Comparison of ENCODE assay signal across 14 cellular contexts in the genomic region with DNA sequence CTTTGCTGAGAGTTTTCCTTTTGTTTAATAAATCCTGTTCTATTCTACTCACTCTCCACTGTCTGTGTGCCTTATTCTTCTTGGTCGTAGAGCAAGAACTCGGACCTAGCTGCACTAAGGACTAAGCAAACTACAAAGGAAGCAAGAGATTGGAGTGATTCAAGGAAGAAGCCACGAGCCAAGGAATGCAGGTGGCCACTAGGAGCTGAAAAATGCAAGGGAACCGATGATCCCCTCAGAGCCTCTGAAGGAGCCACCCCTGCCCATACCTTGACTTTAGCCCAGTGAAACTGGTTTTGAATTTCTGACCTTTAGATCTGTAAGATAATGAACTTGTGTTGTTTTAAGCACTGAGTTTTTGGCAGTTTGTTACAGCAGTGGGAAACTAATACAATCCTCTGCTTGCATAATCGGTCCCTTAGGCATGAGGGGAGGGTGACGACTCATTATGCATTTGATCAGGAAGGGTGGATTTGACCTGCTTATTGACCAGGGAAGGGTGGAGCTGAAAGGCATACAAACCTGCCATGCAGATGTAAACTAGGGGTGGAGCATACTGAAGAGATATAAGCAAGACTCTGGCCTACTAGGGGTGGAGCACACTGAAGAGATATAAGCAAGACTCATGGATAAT. TPM values are rescaled to one million over a fixed set of nuclear protein-coding genes. Genes with fewer than 3 reads are reported as not detected.
DNase-seq lines count a peak whose midpoint lies in the region; ATAC-seq, FAIRE-seq and TF ChIP-seq lines count a peak whose summit lies in the region.
"Had no signal": no experiment of that assay in that cellular context is flagged by ENCODE, and none has a peak within 500 bp of the region (broad histone marks: within the 10 kb centered on the region; RNA-seq: fewer than 3 reads in every experiment).

No MANE protein-coding gene starts in this region.

- peak overlapping the region; percentile 78 to 97 (median 90) for H3K27ac Mint-ChIP-seq in naive thymus-derived CD8-positive, alpha-beta T cell

- H3K4me3 Mint-ChIP-seq in naive thymus-derived CD8-positive, alpha-beta T cell: peak overlapping the region in 7 of 10 donors; percentile 71 to 84 (median 78)
- H3K4me3 Mint-ChIP-seq: neural crest cell had no signal

- no peaks in the 10 kb centered on the region for H3K9me3 Mint-ChIP-seq in naive thymus-derived CD8-positive, alpha-beta T cell

- H3K9ac ChIP-seq in K562 (ENCODE audit: insufficient read depth in 1 of 2, low read depth in 2 of 2, low read length in 2 of 2): no peak overlapping the region

- TF ChIP-seq EP300 in K562 (IDR thresholded peaks at IDR 0.05; ENCODE audit: low read length): no peak

- TF ChIP-seq POLR2A in K562 (conservative IDR thresholded peaks at IDR 0.05): no peak

- no peaks in the 10 kb centered on the region; the same call in 1 of the 2 replicates for H4K20me1 ChIP-seq in K562 (replicated peaks; ENCODE audit: control insufficient read depth, insufficient read depth, low read length)

- no peak overlapping the region for H3K27ac ChIP-seq in K562 (ENCODE audit: extremely low read depth, low read depth, low read length)
- H3K27ac ChIP-seq: brain microvascular endothelial cell had no signal

- no peaks in the 10 kb centered on the region for H3K27me3 Mint-ChIP-seq in naive thymus-derived CD8-positive, alpha-beta T cell

- peaks cover 5% of the 10 kb centered on the region for H3K9me3 ChIP-seq in K562 (replicated peaks; ENCODE audit: control insufficient read depth, insufficient read depth, low read depth, low read length)

- no peak overlapping the region for H3K4me2 ChIP-seq in K562 (ENCODE audit: insufficient read depth, low read length)

- in situ Hi-C loops in K562 (cut with MboI): no loop called here

- intact Hi-C loops in K562 (cut with micrococcal nuclease): no loop called here

- ATAC-seq in K562: no peak
- ATAC-seq in naive thymus-derived CD8-positive, alpha-beta T cell: peak in 1 of 2 donors; percentile 26

- H3K27me3 ChIP-seq in K562 (ENCODE audit: control insufficient read depth in 2 of 2, insufficient read depth in 2 of 2, low read length in 2 of 2): peaks cover 36 to 50% of the 10 kb centered on the region in 2 experiments
- H3K27me3 ChIP-seq: brain microvascular endothelial cell had no signal

- H3K36me3 ChIP-seq in K562 (ENCODE audit: control insufficient read depth, insufficient read depth, low read length): no peaks in the 10 kb centered on the region
- H3K36me3 ChIP-seq: brain microvascular endothelial cell had no signal

- DNase-seq in GF-D8 (lab: John Stamatoyannopoulos, UW) (peak; percentile 20), NCI-H69 (lab: John Stamatoyannopoulos, UW) (peak; percentile 1), K562 (ENCODE audit: extremely low read depth in 1 of 4, low spot score in 3 of 4) (no peak), A172 (ENCODE audit: low spot score) (no peak), NCI-H2029 (lab: John Stamatoyannopoulos, UW) (no peak)
- no peak for DNase-seq in naive thymus-derived CD8-positive, alpha-beta T cell
- DNase-seq in stimulated activated CD4-positive, alpha-beta T cell treated with anti-CD3 and anti-CD28 coated beads, Interleukin-4, amount 100 ng/mL, for 1 hour: no peak
- no peak for DNase-seq in stimulated activated naive CD4-positive, alpha-beta T cell (lab: John Stamatoyannopoulos, UW)
- DNase-seq: brain microvascular endothelial cell, NCI-H1048, NCI-H82 had no signal

- 1% methylated on average over 6 of the region's 6 CpGs for WGBS in K562 (ENCODE audit: insufficient coverage, low coverage, missing lambda C conversion rate)

- no peak overlapping the region for H2AFZ ChIP-seq in K562 (ENCODE audit: low read depth, low read length)

- no peak for TF ChIP-seq RAD21 in K562 (CRISPR knock-in tag; conservative IDR thresholded peaks at IDR 0.05 in 1 of 2, IDR thresholded peaks at IDR 0.05 in 1 of 2)

- TF ChIP-seq CTCF in K562 (IDR thresholded peaks at IDR 0.05 in 2 of 3, conservative IDR thresholded peaks at IDR 0.05 in 1 of 3; ENCODE audit: insufficient read depth in 2 of 3, low read depth in 1 of 3, low read length in 3 of 3): no peak

- no peaks in the 10 kb centered on the region for H3K79me2 ChIP-seq in K562 (ENCODE audit: control insufficient read depth, insufficient read depth, low read length)

- peaks cover 0 to 6% of the 10 kb centered on the region in 2 experiments; a peak in 1 of 5 replicates for H3K4me1 ChIP-seq in K562 (replicated peaks in 1 of 2; ENCODE audit: control insufficient read depth in 2 of 2, insufficient read depth in 2 of 2, low read length in 2 of 2)

- peak; percentile 23 for FAIRE-seq in K562 (lab: Jason Lieb, UNC)

- no TSS peak for BruUV-seq in K562 (replicated peaks; lab: Mats Ljungman, UMichigan)

- H3K4me1 Mint-ChIP-seq in naive thymus-derived CD8-positive, alpha-beta T cell: peaks cover 49 to 73% (median 68%) of the 10 kb centered on the region in 4 donors

- POLR2A ChIA-PET in K562 (lab: Yijun Ruan, JAX): interaction anchor here (0.6 to 0.9 kb wide), 3 partner anchors 15 to 196 kb away, joined by 3 to 4 read pairs (median 4); no protein-coding TSS in a partner anchor
- POLR2A ChIA-PET in naive thymus-derived CD8-positive, alpha-beta T cell (lab: Charles Lee): interaction anchor here (1.2 to 44.1 kb wide), 4 partner anchors 1 to 48 kb away, joined by 6 to 1378 read pairs (median 960); a partner anchor contains a TSS

- H3K36me3 Mint-ChIP-seq in naive thymus-derived CD8-positive, alpha-beta T cell: peaks cover 0 to 3% (median 0%) of the 10 kb centered on the region in 3 donors

- no peak overlapping the region for H3K4me3 ChIP-seq in K562

- CTCF ChIA-PET in K562 (lab: Yijun Ruan, JAX; ENCODE audit: low intra/inter-chr PET ratio): no interaction called here

- H3K9me1 ChIP-seq in K562 (ENCODE audit: control insufficient read depth, insufficient read depth, low read length): no peaks in the 10 kb centered on the region

TF ChIP-seq in K562, 482 proteins besides CTCF, POLR2A, EP300 and RAD21:
- TF ChIP-seq BRCA1 (IDR thresholded peaks at IDR 0.05): no peak
- no peak for TF ChIP-seq BRCA1 (CRISPR knock-in tag; IDR thresholded peaks at IDR 0.05)
- TF ChIP-seq RBM25 (IDR thresholded peaks at IDR 0.05; ENCODE audit: low read depth, low read length, severe bottlenecking): peak; percentile 6

RNA-seq across cellular contexts. Expression of a gene that starts 6.2 kb away (rescaled TPM):
- total RNA-seq in K562 (2011; cell fraction: chromatin; rRNA removed; ENCODE audit: low replicate concordance): not detected in 2 replicates
- not detected in 2 replicates for total RNA-seq in K562 (2011; cell fraction: nucleolus; rRNA removed)
- not detected in 2 replicates for total RNA-seq in K562 (2011; cell fraction: nucleoplasm; rRNA removed)
- not detected in 2 replicates for total RNA-seq in K562 (2014; rRNA removed)
- total RNA-seq in K562 (2014; rRNA removed; fragmentation: Illumina TruSeq; extraction: Trizol): not detected in 2 replicates
- not detected in 2 replicates for total RNA-seq in K562 (2015; rRNA removed; fragmentation: Illumina TruSeq; extraction: Trizol)
- not detected in 2 replicates for total RNA-seq in K562 (2021)
- not detected in 2 replicates for polyA plus RNA-seq in K562 (2011; rRNA removed)
- not detected in 2 replicates for polyA plus RNA-seq in K562 (2011; cell fraction: cytosol; rRNA removed)
- polyA plus RNA-seq in K562 (2011; cell fraction: nucleus; rRNA removed): not detected in 2 replicates
- polyA plus RNA-seq in K562 (2012): not detected in 2 replicates
- not detected in 2 replicates for polyA plus RNA-seq in K562 (2014; fragmentation: Illumina TruSeq; extraction: Trizol)
- not detected for polyA plus RNA-seq in K562 (2014; fragmentation: Nextera tagmentation; extraction: Ambion mirVana)
- not detected in 2 replicates for polyA plus RNA-seq in K562 (2014; rRNA removed)
- polyA minus RNA-seq in K562 (2011; rRNA and poly(A)+ RNA removed): not detected in 2 replicates
- not detected in 2 replicates for polyA minus RNA-seq in K562 (2011; cell fraction: cytosol; rRNA and poly(A)+ RNA removed)
- not detected in 2 replicates for polyA minus RNA-seq in K562 (2011; cell fraction: nucleus; rRNA and poly(A)+ RNA removed)
- 10 to 100 TPM; 11.3 to 11.5 TPM for total RNA-seq in naive thymus-derived CD8-positive, alpha-beta T cell
- polyA plus RNA-seq in naive thymus-derived CD8-positive, alpha-beta T cell: 10 to 100 TPM in 2 of 3 donors, 1 to 10 TPM in 1; 5.9 to 53.7 (median 17.1) TPM
- total RNA-seq in A172 (2014; rRNA removed; shearing (Covaris generic)): not detected in 2 replicates
- total RNA-seq: epithelial cell of proximal tubule, kidney epithelial cell, neural crest cell had no signal

Comparison
In these comparisons a context has a peak if more than half of its experiments do, and no peak if none do; other contexts are left out.
1. DNase-seq: peak in GF-D8 (single experiment) and NCI-H69 (single experiment); none in K562 (0 of 4), naive thymus-derived CD8-positive, alpha-beta T cell (0 of 10), A172 (single experiment), stimulated activated CD4-positive, alpha-beta T cell treated with anti-CD3 and anti-CD28 coated beads, Interleukin-4, amount 100 ng/mL, for 1 hour (single experiment), stimulated activated naive CD4-positive, alpha-beta T cell (0 of 6) and NCI-H2029 (single experiment).
2. RNA of a gene that starts 6.2 kb away (total RNA-seq): 11.3 to 11.5 TPM in naive thymus-derived CD8-positive, alpha-beta T cell; not detected in K562 and not detected in A172; every median in the first group is over 10 times any median in the second.